In genomic region chr5:133054697-133055471, GRCh38 we compare ENCODE assay signal across 15 cellular contexts. TPM values are rescaled to one million over a fixed set of nuclear protein-coding genes. Genes with fewer than 3 reads are reported as not detected.
A peak's percentile ranks its signal among the peaks of the same experiment; 100 is the strongest.
DNase-seq lines count a peak whose midpoint lies in the region; ATAC-seq and TF ChIP-seq lines count a peak whose summit lies in the region.
"Had no signal": no experiment of that assay in that cellular context is flagged by ENCODE, and none has a peak within 500 bp of the region (broad histone marks: within the 10 kb centered on the region; RNA-seq: fewer than 3 reads in every experiment).

No MANE protein-coding gene starts in this region.

- no peak overlapping the region for H3K9ac ChIP-seq in PC-3 (ENCODE audit: low read length)

- intact Hi-C loops in PC-3 (cut with micrococcal nuclease): no loop called here

- no peaks in the 10 kb centered on the region for H3K36me3 ChIP-seq in PC-3 (ENCODE audit: low read depth, low read length)
- H3K36me3 ChIP-seq: gastroesophageal sphincter, uterus had no signal

- H3K27ac ChIP-seq in PC-3 (ENCODE audit: low read length): no peak overlapping the region
- H3K27ac ChIP-seq: epithelial cell of prostate, gastroesophageal sphincter, uterus had no signal

- H2AFZ ChIP-seq in PC-3 (ENCODE audit: low read length): no peak overlapping the region

- H3K4me2 ChIP-seq in PC-3 (ENCODE audit: low read length): 0 out of 2 replicates have a peak overlapping the region, but pooled peaks have one; percentile 28

- H3K36me3 Mint-ChIP-seq in stimulated activated naive CD8-positive, alpha-beta T cell treated with anti-CD3 and anti-CD28 coated beads, Interleukin-15, Interleukin-2, amounts not matched to agents 100 ng/mL and 50 ng/mL, for 24 hours (ENCODE audit: low read depth): peaks cover 43% of the 10 kb centered on the region
- H3K36me3 Mint-ChIP-seq in endothelial cell (ENCODE audit: low read depth, unreplicated experiment): peaks cover 4% of the 10 kb centered on the region
- peaks cover 11% of the 10 kb centered on the region for H3K36me3 Mint-ChIP-seq in type B pancreatic cell

- H3K9me3 Mint-ChIP-seq in stimulated activated naive CD8-positive, alpha-beta T cell treated with anti-CD3 and anti-CD28 coated beads, Interleukin-15, Interleukin-2, amounts not matched to agents 100 ng/mL and 50 ng/mL, for 24 hours: no peaks in the 10 kb centered on the region
- no peaks in the 10 kb centered on the region for H3K9me3 Mint-ChIP-seq in endothelial cell (ENCODE audit: unreplicated experiment)
- no peaks in the 10 kb centered on the region for H3K9me3 Mint-ChIP-seq in type B pancreatic cell
- H3K9me3 Mint-ChIP-seq: stimulated activated naive B cell treated with anti-CD40 and anti-IgM and Interleukin-4, amounts not matched to agents 10 μg/mL and 1 μg/mL and 100 μg/mL, for 72 hours had no signal

- H3K27me3 ChIP-seq in PC-3 (ENCODE audit: low read length): no peaks in the 10 kb centered on the region
- H3K27me3 ChIP-seq: gastroesophageal sphincter, uterus had no signal

- BruUV-seq in PC-3 (replicated peaks; lab: Mats Ljungman, UMichigan): no TSS peak

- no peak overlapping the region for H3K4me3 ChIP-seq in PC-3 (ENCODE audit: low read length)
- H3K4me3 ChIP-seq: gastroesophageal sphincter, uterus had no signal

- peaks cover 89% of the 10 kb centered on the region for H3K79me2 ChIP-seq in PC-3 (ENCODE audit: low read length)

- H3K9me2 ChIP-seq in PC-3 (replicated peaks; ENCODE audit: low read length): no peaks in the 10 kb centered on the region

- DNase-seq in stimulated activated naive CD8-positive, alpha-beta T cell treated with anti-CD3 and anti-CD28 coated beads, Interleukin-15, Interleukin-2, amounts not matched to agents 100 U/mL and 50 U/mL, for 24 hours: no peak
- DNase-seq in PC-3 (no peak), endothelial cell (ENCODE audit: low spot score) (no peak), type B pancreatic cell (ENCODE audit: extremely low spot score, unreplicated experiment) (no peak)
- DNase-seq: mesenchymal stem cell; NCI-H1436 treated with DMSO at 0.1 percent for 48 hours; stimulated activated naive B cell treated with anti-CD40 and anti-IgM and Interleukin-4, amounts not matched to agents 10 μg/mL and 1 μg/mL and 100 μg/mL, for 72 hours; uterus had no signal

- H3K27me3 Mint-ChIP-seq in stimulated activated naive CD8-positive, alpha-beta T cell treated with anti-CD3 and anti-CD28 coated beads, Interleukin-15, Interleukin-2, amounts not matched to agents 100 ng/mL and 50 ng/mL, for 24 hours: no peaks in the 10 kb centered on the region
- peaks cover 3% of the 10 kb centered on the region for H3K27me3 Mint-ChIP-seq in endothelial cell (ENCODE audit: unreplicated experiment)
- H3K27me3 Mint-ChIP-seq in type B pancreatic cell: no peaks in the 10 kb centered on the region
- H3K27me3 Mint-ChIP-seq: stimulated activated naive B cell treated with anti-CD40 and anti-IgM and Interleukin-4, amounts not matched to agents 10 μg/mL and 1 μg/mL and 100 μg/mL, for 72 hours had no signal

- H4K20me1 ChIP-seq in PC-3 (ENCODE audit: low read length): peaks cover 40% of the 10 kb centered on the region

- no peaks in the 10 kb centered on the region for H3F3A ChIP-seq in PC-3 (ENCODE audit: low read length, unreplicated experiment)

- no peaks in the 10 kb centered on the region for H3K9me3 ChIP-seq in PC-3 (ENCODE audit: low read length)
- H3K9me3 ChIP-seq: gastroesophageal sphincter, uterus had no signal

- H3K4me1 ChIP-seq in PC-3 (ENCODE audit: insufficient read depth, low read length): peaks cover 17% of the 10 kb centered on the region

- POLR2A ChIA-PET in PC-3 (lab: Charles Lee; ENCODE audit: unreplicated experiment): no interaction called here

- H3K4me3 Mint-ChIP-seq in stimulated activated naive CD8-positive, alpha-beta T cell treated with anti-CD3 and anti-CD28 coated beads, Interleukin-15, Interleukin-2, amounts not matched to agents 100 ng/mL and 50 ng/mL, for 24 hours: peak overlapping the region; percentile 58
- H3K4me3 Mint-ChIP-seq in endothelial cell (ENCODE audit: unreplicated experiment) (peak overlapping the region; percentile 68), type B pancreatic cell (peak overlapping the region; percentile 69)

- peaks cover 75% of the 10 kb centered on the region for H3K4me1 Mint-ChIP-seq in stimulated activated naive CD8-positive, alpha-beta T cell treated with anti-CD3 and anti-CD28 coated beads, Interleukin-15, Interleukin-2, amounts not matched to agents 100 ng/mL and 50 ng/mL, for 24 hours (ENCODE audit: low read depth)
- peaks cover 29% of the 10 kb centered on the region for H3K4me1 Mint-ChIP-seq in endothelial cell (ENCODE audit: unreplicated experiment)
- H3K4me1 Mint-ChIP-seq in type B pancreatic cell (ENCODE audit: unreplicated experiment): peaks cover 25% of the 10 kb centered on the region

- peak overlapping the region; percentile 40 for H3K27ac Mint-ChIP-seq in stimulated activated naive CD8-positive, alpha-beta T cell treated with anti-CD3 and anti-CD28 coated beads, Interleukin-15, Interleukin-2, amounts not matched to agents 100 ng/mL and 50 ng/mL, for 24 hours
- H3K27ac Mint-ChIP-seq in endothelial cell (ENCODE audit: unreplicated experiment) (peak overlapping the region; percentile 90), type B pancreatic cell (peak overlapping the region; percentile 40)
- H3K27ac Mint-ChIP-seq: stimulated activated naive B cell treated with anti-CD40 and anti-IgM and Interleukin-4, amounts not matched to agents 10 μg/mL and 1 μg/mL and 100 μg/mL, for 72 hours had no signal

- no peak for ATAC-seq in stimulated activated naive CD8-positive, alpha-beta T cell treated with anti-CD3 and anti-CD28 coated beads, Interleukin-15, Interleukin-2, amounts not matched to agents 100 U/mL and 50 U/mL, for 24 hours
- no peak for ATAC-seq in PC-3
- no peak for ATAC-seq in HG03354 (IDR thresholded peaks at IDR 0.05; ENCODE audit: poor library complexity, severe bottlenecking, unreplicated experiment)
- no peak for ATAC-seq in GM21786 (IDR thresholded peaks at IDR 0.05; ENCODE audit: unreplicated experiment)
- no peak for ATAC-seq in GM19395 (IDR thresholded peaks at IDR 0.05; ENCODE audit: unreplicated experiment)
- ATAC-seq: gastroesophageal sphincter; HCT116; stimulated activated naive B cell treated with anti-CD40 and anti-IgM and Interleukin-4, amounts not matched to agents 10 μg/mL and 1 μg/mL and 100 μg/mL, for 72 hours had no signal

- CTCF ChIA-PET in PC-3 (lab: Charles Lee): no interaction called here

- no peak for TF ChIP-seq CTCF in PC-3 (conservative IDR thresholded peaks at IDR 0.05; ENCODE audit: low read depth, low read length)
- no peak for TF ChIP-seq CTCF in endothelial cell (IDR thresholded peaks at IDR 0.05; ENCODE audit: unreplicated experiment)
- TF ChIP-seq CTCF in type B pancreatic cell (conservative IDR thresholded peaks at IDR 0.05): no peak

RNA-seq across cellular contexts. Expression of gene HSPA4, which starts 3.1 kb away (rescaled TPM):
- total RNA-seq in PC-3 (2014; rRNA removed) (70.6 and 82.9 TPM in 2 replicates), endothelial cell (ENCODE audit: unreplicated experiment) (162 TPM), type B pancreatic cell (ENCODE audit: low replicate concordance) (134 and 140 TPM in 2 replicates)

RNA-seq across cellular contexts. Expression of gene ZCCHC10, which starts 28.5 kb away (rescaled TPM):
- total RNA-seq in PC-3 (2014; rRNA removed): 3.7 and 6.1 TPM in 2 replicates
- total RNA-seq in endothelial cell (ENCODE audit: unreplicated experiment): 33.0 TPM
- total RNA-seq in type B pancreatic cell (ENCODE audit: low replicate concordance): 22.1 and 23.1 TPM in 2 replicates

Comparison
In these comparisons a context has a peak if more than half of its experiments do, and no peak if none do; other contexts are left out.
1. H3K27ac Mint-ChIP-seq: peak in every context shown above with its lines; median percentile 90 in endothelial cell; 40 in stimulated activated naive CD8-positive, alpha-beta T cell treated with anti-CD3 and anti-CD28 coated beads, Interleukin-15, Interleukin-2, amounts not matched to agents 100 ng/mL and 50 ng/mL, for 24 hours; 40 in type B pancreatic cell.